Comparison of ENCODE assay signal across 23 cellular contexts in the genomic region with DNA sequence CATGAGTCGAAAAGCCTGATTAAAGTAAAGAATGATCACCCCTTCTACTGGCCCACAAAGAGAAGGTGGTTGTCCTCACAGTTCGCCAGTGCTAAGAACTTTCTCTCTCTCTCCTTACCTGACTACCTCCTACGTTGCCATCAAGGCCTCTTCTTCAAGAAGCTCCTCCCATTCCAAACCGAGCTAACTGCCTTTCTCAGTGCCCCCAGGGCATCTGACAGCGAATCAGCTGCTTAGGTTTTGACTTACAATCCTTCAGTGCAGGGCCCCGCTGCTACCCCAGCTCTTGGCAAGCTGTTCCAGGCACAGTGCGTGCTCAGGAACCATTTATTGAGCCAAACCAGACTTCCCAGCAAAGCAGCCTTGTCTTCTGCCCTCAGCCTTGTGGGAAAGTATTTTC. TPM values are rescaled to one million over a fixed set of nuclear protein-coding genes. Genes with fewer than 3 reads are reported as not detected.
DNase-seq lines count a peak whose midpoint lies in the region; ATAC-seq and TF ChIP-seq lines count a peak whose summit lies in the region.
"Had no signal": no experiment of that assay in that cellular context is flagged by ENCODE, and none has a peak within 500 bp of the region (broad histone marks: within the 10 kb centered on the region; RNA-seq: fewer than 3 reads in every experiment).

No MANE protein-coding gene starts in this region.

- CTCF ChIA-PET in WTC11 (lab: Charles Lee): interaction anchor here (1.4 kb wide), 1 partner anchor 51 kb away, joined by 5 read pairs; no protein-coding TSS in a partner anchor

- no peak overlapping the region for H2BK15ac ChIP-seq in mesendoderm (replicated peaks; ENCODE audit: low read depth)

- no peaks in the 10 kb centered on the region for H3K9me3 ChIP-seq in endodermal cell (ENCODE audit: control insufficient read depth, low read length)

- POLR2A ChIA-PET in WTC11 (lab: Charles Lee): no interaction called here

- no peaks in the 10 kb centered on the region for H3K79me1 ChIP-seq in mesendoderm (ENCODE audit: low read length)

- H4K5ac ChIP-seq in mesendoderm (ENCODE audit: low read length): no peak overlapping the region

- H3F3A ChIP-seq in GM23338 (replicated peaks; ENCODE audit: low read depth): 0 out of 2 replicates have a peak, but pooled peaks cover 3% of the 10 kb centered on the region

- H4K20me1 ChIP-seq in GM23338 (replicated peaks; ENCODE audit: insufficient read depth): no peaks in the 10 kb centered on the region

- H3K36me3 ChIP-seq in GM23338 (ENCODE audit: insufficient read depth): no peaks in the 10 kb centered on the region
- H3K36me3 ChIP-seq in mesendoderm (ENCODE audit: control insufficient read depth, insufficient read depth, low read length): no peaks in the 10 kb centered on the region
- H3K36me3 ChIP-seq in endodermal cell (ENCODE audit: control insufficient read depth, insufficient read depth, low read length): no peaks in the 10 kb centered on the region

- H3K9ac ChIP-seq in mesendoderm (ENCODE audit: low read length) (no peak overlapping the region), endodermal cell (ENCODE audit: extremely low read depth, low read length, poor library complexity, severe bottlenecking) (no peak overlapping the region)

- no peak overlapping the region for H3K4ac ChIP-seq in mesendoderm (ENCODE audit: low read depth, low read length)

- H3K4me2 ChIP-seq in GM23338 (no peak overlapping the region), mesendoderm (ENCODE audit: low read length) (no peak overlapping the region)

- TF ChIP-seq CTCF in GM23338 (conservative IDR thresholded peaks at IDR 0.05; ENCODE audit: low read depth in 2 of 2) (no peak), WTC11 (IDR thresholded peaks at IDR 0.05) (no peak), endodermal cell (conservative IDR thresholded peaks at IDR 0.05) (no peak)

- H3K9me3 Mint-ChIP-seq in GM23338 (no peaks in the 10 kb centered on the region), WTC11 (no peaks in the 10 kb centered on the region), endodermal cell (no peaks in the 10 kb centered on the region)
- H3K9me3 Mint-ChIP-seq in activated T-helper 17 cell treated with anti-CD3 and anti-CD28 coated beads, Interleukin-2, amount 50 U/mL, for 72 hours: no peaks in the 10 kb centered on the region
- H3K9me3 Mint-ChIP-seq: T-helper 1 cell treated with Interleukin-12 subunit alpha and Interleukin-12 subunit beta and Interleukin-4 antibody, amounts not matched to agents 30 μg/mL and 1 μg/mL, for 36 hours had no signal

- no peak overlapping the region for H3K56ac ChIP-seq in mesendoderm (ENCODE audit: low read length)

- no peaks in the 10 kb centered on the region for H3K36me3 Mint-ChIP-seq in GM23338 (ENCODE audit: low read depth)
- H3K36me3 Mint-ChIP-seq in WTC11: no peaks in the 10 kb centered on the region
- H3K36me3 Mint-ChIP-seq in activated T-helper 17 cell treated with anti-CD3 and anti-CD28 coated beads, Interleukin-2, amount 50 U/mL, for 72 hours (ENCODE audit: low read depth): no peaks in the 10 kb centered on the region
- H3K36me3 Mint-ChIP-seq in endodermal cell (ENCODE audit: low read depth): no peaks in the 10 kb centered on the region

- no CpG with 5 or more reads among the region's 7 CpGs for WGBS in mesendoderm (ENCODE audit: extremely low coverage, insufficient coverage, low lambda C conversion rate)
- 71 to 77% methylated on average over 7 of the region's 7 CpGs for WGBS in endodermal cell (ENCODE audit: insufficient coverage in 1 of 2, insufficient read length in 1 of 2), 2 experiments

- H3K4me1 ChIP-seq in GM23338 (ENCODE audit: insufficient read depth) (peaks cover 2% of the 10 kb centered on the region; the same call in 1 of the 2 replicates), mesendoderm (ENCODE audit: control insufficient read depth, low read depth, low read length) (peaks cover 2% of the 10 kb centered on the region), endodermal cell (ENCODE audit: control insufficient read depth, insufficient read depth, low read length) (no peaks in the 10 kb centered on the region)

- H3K27me3 Mint-ChIP-seq in GM23338 (ENCODE audit: insufficient read depth, low read depth, poor library complexity) (peaks cover 7% of the 10 kb centered on the region), WTC11 (ENCODE audit: low read depth) (peaks cover 11% of the 10 kb centered on the region), endodermal cell (ENCODE audit: insufficient read depth) (no peaks in the 10 kb centered on the region)
- peaks cover 3% of the 10 kb centered on the region for H3K27me3 Mint-ChIP-seq in activated T-helper 17 cell treated with anti-CD3 and anti-CD28 coated beads, Interleukin-2, amount 50 U/mL, for 72 hours

- H3K4me3 Mint-ChIP-seq in GM23338: no peak overlapping the region
- H3K4me3 Mint-ChIP-seq in WTC11: no peak overlapping the region
- no peak overlapping the region for H3K4me3 Mint-ChIP-seq in activated T-helper 17 cell treated with anti-CD3 and anti-CD28 coated beads, Interleukin-2, amount 50 U/mL, for 72 hours
- no peak overlapping the region for H3K4me3 Mint-ChIP-seq in endodermal cell
- H3K4me3 Mint-ChIP-seq: T-helper 1 cell treated with Interleukin-12 subunit alpha and Interleukin-12 subunit beta and Interleukin-4 antibody, amounts not matched to agents 30 μg/mL and 1 μg/mL, for 36 hours had no signal

- H4K8ac ChIP-seq in mesendoderm (ENCODE audit: low read depth, low read length): no peak overlapping the region

- H3K4me1 Mint-ChIP-seq in GM23338 (peaks cover 4% of the 10 kb centered on the region; the same call in 2 of the 3 replicates), WTC11 (peaks cover 5% of the 10 kb centered on the region), endodermal cell (peaks cover 17% of the 10 kb centered on the region)
- peaks cover 4% of the 10 kb centered on the region for H3K4me1 Mint-ChIP-seq in activated T-helper 17 cell treated with anti-CD3 and anti-CD28 coated beads, Interleukin-2, amount 50 U/mL, for 72 hours

- H3K9me2 ChIP-seq in GM23338 (ENCODE audit: insufficient read depth): no peaks in the 10 kb centered on the region

- H3K27ac Mint-ChIP-seq in GM23338 (no peak overlapping the region), WTC11 (no peak overlapping the region), endodermal cell (no peak overlapping the region)
- H3K27ac Mint-ChIP-seq in activated T-helper 17 cell treated with anti-CD3 and anti-CD28 coated beads, Interleukin-2, amount 50 U/mL, for 72 hours: no peak overlapping the region
- H3K27ac Mint-ChIP-seq: T-helper 1 cell treated with Interleukin-12 subunit alpha and Interleukin-12 subunit beta and Interleukin-4 antibody, amounts not matched to agents 30 μg/mL and 1 μg/mL, for 36 hours had no signal

- DNase-seq in GM23338 (ENCODE audit: low spot score): no peak
- DNase-seq in NCI-H226: peak; percentile 7
- DNase-seq in WTC11 (ENCODE audit: low spot score): no peak
- DNase-seq in mesendoderm: peak; percentile 72
- DNase-seq in endodermal cell: no peak
- DNase-seq: AML-193, DMS79 treated with DMSO at 0.1 percent for 48 hours, GF-D8, KG1, NCI-H1048, NCI-H1436, NCI-H1930, NCI-H2171 treated with DMSO at 0.1 percent for 48 hours, NCI-H446 treated with DMSO at 0.1 percent for 48 hours, NCI-H748 treated with DMSO at 0.1 percent for 48 hours, SIG-M5 had no signal

- H3K23ac ChIP-seq in mesendoderm (ENCODE audit: low read length): no peak overlapping the region

- H3K27me3 ChIP-seq in GM23338 (ENCODE audit: insufficient read depth) (peaks cover 9% of the 10 kb centered on the region; the same call in 1 of the 2 replicates), mesendoderm (ENCODE audit: insufficient read depth, low read length, poor library complexity) (no peaks in the 10 kb centered on the region), endodermal cell (ENCODE audit: control insufficient read depth, insufficient read depth, low read length, poor library complexity, severe bottlenecking) (no peaks in the 10 kb centered on the region)

- H3K79me2 ChIP-seq in GM23338 (replicated peaks; ENCODE audit: insufficient read depth) (no peaks in the 10 kb centered on the region), mesendoderm (ENCODE audit: control insufficient read depth, insufficient read depth, low read length) (no peaks in the 10 kb centered on the region)

- ATAC-seq in GM23338: peak; percentile 27; the same call in 2 of the 3 replicates
- ATAC-seq in WTC11: peak; percentile 44; the same call in 1 of the 2 replicates
- ATAC-seq in activated T-helper 17 cell treated with anti-CD3 and anti-CD28 coated beads, Interleukin-2, amount 50 U/mL, for 72 hours (replicated peaks): no peak
- ATAC-seq in GM21390 (IDR thresholded peaks at IDR 0.05; ENCODE audit: unreplicated experiment): no peak
- ATAC-seq: HCT116, HepG2 had no signal

- no peak overlapping the region for H2AK5ac ChIP-seq in mesendoderm (ENCODE audit: low read length)

- H3K4me3 ChIP-seq in GM23338 (no peak overlapping the region), mesendoderm (ENCODE audit: low read length) (no peak overlapping the region), endodermal cell (ENCODE audit: low read length) (no peak overlapping the region)

- H3K27ac ChIP-seq in GM23338 (ENCODE audit: low read depth) (no peak overlapping the region), mesendoderm (ENCODE audit: low read depth, low read length) (no peak overlapping the region), endodermal cell (ENCODE audit: low read depth, low read length) (no peak overlapping the region)
- H3K27ac ChIP-seq: C4-2B had no signal

- H2BK120ac ChIP-seq in mesendoderm (ENCODE audit: low read depth, low read length): no peak overlapping the region

- H2AFZ ChIP-seq in GM23338: no peak overlapping the region

- no peak overlapping the region for H2BK5ac ChIP-seq in mesendoderm (ENCODE audit: low read length)

- no peak overlapping the region for H3K18ac ChIP-seq in mesendoderm (ENCODE audit: low read length)

TF ChIP-seq in GM23338, 12 proteins besides CTCF, POLR2A, EP300 and RAD21 (continues in another document):
- no peak for TF ChIP-seq ZNF114 (CRISPR knock-in tag; IDR thresholded peaks at IDR 0.05)
- TF ChIP-seq ZNF331 (CRISPR knock-in tag; IDR thresholded peaks at IDR 0.05; ENCODE audit: low read depth): no peak

TF ChIP-seq in WTC11, 78 proteins besides CTCF, POLR2A, EP300 and RAD21 (continues in another document):
- TF ChIP-seq EMX1 (CRISPR knock-in tag; IDR thresholded peaks at IDR 0.05) (no peak), NR2C2 (CRISPR knock-in tag; IDR thresholded peaks at IDR 0.05) (no peak)

RNA-seq across cellular contexts. Expression of a gene that starts 5.8 kb away (rescaled TPM):
- total RNA-seq in GM23338 (2014; rRNA removed; shearing (Covaris generic)): 0.66 and 0.70 TPM in 2 replicates
- polyA plus RNA-seq in GM23338 (2016; fragmentation: Nextera tagmentation; extraction: Ambion mirVana): 0.21 and 0.37 TPM in 2 replicates
- 0.27 to 0.35 TPM (median 0.32 TPM) in 3 replicates for total RNA-seq in WTC11 (2021)
- 0.13 TPM for polyA plus RNA-seq in mesendoderm (2013, experiment 1 of 2)
- 0.13 TPM for polyA plus RNA-seq in mesendoderm (2013, experiment 2 of 2)
- not detected for total RNA-seq in activated T-helper 17 cell treated with anti-CD3 and anti-CD28 coated beads, Interleukin-2, amount 50 U/mL, for 72 hours
- total RNA-seq in endodermal cell: under 1 TPM; 0.29 to 0.75 TPM
- 0.25 TPM for polyA plus RNA-seq in endodermal cell (2013, experiment 1 of 2)
- polyA plus RNA-seq in endodermal cell (2013, experiment 2 of 2): 0.25 TPM
- total RNA-seq: HepG2, OCI-LY7 had no signal
- polyA plus RNA-seq: HepG2 had no signal

Comparison
In these comparisons a context has a peak if more than half of its experiments do, and no peak if none do; other contexts are left out.
1. ATAC-seq: peak in GM23338 (single experiment) and WTC11 (single experiment); none in activated T-helper 17 cell treated with anti-CD3 and anti-CD28 coated beads, Interleukin-2, amount 50 U/mL, for 72 hours (single experiment) and GM21390 (single experiment).
2. DNase-seq: peak in NCI-H226 (single experiment) and mesendoderm (single experiment); none in GM23338 (single experiment), WTC11 (single experiment) and endodermal cell (single experiment).